In the genomic region with DNA sequence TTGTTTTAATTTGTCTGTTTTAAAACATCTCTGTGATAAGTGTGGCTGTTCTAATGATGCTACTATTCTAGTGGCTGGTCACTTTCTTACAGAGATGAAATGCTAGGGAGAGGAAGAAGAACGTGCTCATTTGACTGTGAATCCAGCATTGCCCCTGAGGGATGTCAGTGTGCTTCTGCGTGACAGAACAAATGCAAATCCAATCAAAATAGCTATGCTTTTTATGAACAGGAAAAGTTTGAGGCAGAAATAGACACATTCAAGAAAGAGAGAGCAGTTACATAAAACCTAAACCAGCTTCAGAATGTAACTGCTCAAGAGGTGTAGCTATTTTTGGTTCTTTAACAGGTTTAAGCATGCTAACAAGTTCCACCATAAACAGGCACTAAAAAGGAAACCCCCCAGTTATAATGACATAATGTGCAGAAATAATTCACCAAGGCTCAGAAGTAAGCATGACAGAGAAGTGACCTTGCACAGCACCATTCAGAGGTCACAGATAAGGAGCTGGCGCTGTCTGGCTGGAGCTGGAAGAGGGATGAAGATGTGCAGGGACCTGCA, we compare ENCODE assay signal across 14 cellular contexts.
A peak's percentile ranks its signal among the peaks of the same experiment; 100 is the strongest.
DNase-seq lines count a peak whose midpoint lies in the region; ATAC-seq, FAIRE-seq and TF ChIP-seq lines count a peak whose summit lies in the region.
"Had no signal": no experiment of that assay in that cellular context is flagged by ENCODE, and none has a peak within 500 bp of the region (broad histone marks: within the 10 kb centered on the region; RNA-seq: fewer than 3 reads in every experiment).

No MANE protein-coding gene starts in this region.

- no peaks in the 10 kb centered on the region for H3K36me3 ChIP-seq in OCI-LY7 (ENCODE audit: insufficient read depth, low read length)
- no peaks in the 10 kb centered on the region for H3K36me3 ChIP-seq in kidney (ENCODE audit: control insufficient read depth in 1 of 2, insufficient read depth in 2 of 2, low read length in 2 of 2)
- H3K36me3 ChIP-seq: uterus had no signal

- H3K9me3 ChIP-seq in OCI-LY7 (ENCODE audit: low read length), result no peaks in the 10 kb centered on the region
- no peaks in the 10 kb centered on the region for H3K9me3 ChIP-seq in kidney (ENCODE audit: control insufficient read depth in 1 of 2, low read length in 2 of 2)
- H3K9me3 ChIP-seq: uterus had no signal

- BruUV-seq in OCI-LY7 (replicated peaks; lab: Mats Ljungman, UMichigan), result no TSS peak

- H3K4me1 ChIP-seq in OCI-LY7 (ENCODE audit: insufficient read depth, low read length, poor library complexity, severe bottlenecking), result peaks cover 9% of the 10 kb centered on the region
- no peaks in the 10 kb centered on the region for H3K4me1 ChIP-seq in kidney (ENCODE audit: control insufficient read depth in 1 of 2, insufficient read depth in 1 of 2, low read depth in 1 of 2, low read length in 2 of 2)
- H3K4me1 ChIP-seq: uterus had no signal

- H3K4me3 ChIP-seq in OCI-LY7 (ENCODE audit: low read depth, low read length, poor library complexity, severe bottlenecking) (no peak overlapping the region), kidney (ENCODE audit: low read length in 2 of 2) (no peak overlapping the region)
- H3K4me3 ChIP-seq: uterus had no signal

- no peak for TF ChIP-seq CTCF in OCI-LY7 (conservative IDR thresholded peaks at IDR 0.05; ENCODE audit: low read length)
- no peak for TF ChIP-seq CTCF in kidney (IDR thresholded peaks at IDR 0.05; ENCODE audit: borderline replicate concordance, extremely low read depth, insufficient read depth)

- no peak overlapping the region for H3K9ac ChIP-seq in kidney (ENCODE audit: low read length in 2 of 2)

- no peak overlapping the region for H2AFZ ChIP-seq in OCI-LY7 (ENCODE audit: low read length)

- H3K9me2 ChIP-seq in OCI-LY7 (ENCODE audit: insufficient read depth, low read length), result no peaks in the 10 kb centered on the region

- H3K79me2 ChIP-seq in OCI-LY7 (ENCODE audit: insufficient read depth, low read depth, low read length), result no peaks in the 10 kb centered on the region

- POLR2A ChIA-PET in OCI-LY7 (lab: Charles Lee), result interaction anchor here (0.8 kb wide), 1 partner anchor 28 kb away, joined by 3 read pairs; no protein-coding TSS in a partner anchor

- DNase-seq in OCI-LY7 (ENCODE audit: low spot score) (peak; percentile 12), GF-D8 (lab: John Stamatoyannopoulos, UW) (no peak), H54 (ENCODE audit: insufficient read length, low spot score) (no peak), islet precursor cell (no peak), kidney (no peak)
- DNase-seq: COR-L47; effector memory CD4-positive, alpha-beta T cell; NCI-H1092; occipital lobe; PC-3; uterus had no signal

- no peaks in the 10 kb centered on the region for H4K20me1 ChIP-seq in OCI-LY7 (ENCODE audit: insufficient read depth, low read length)

- H3K4me2 ChIP-seq in OCI-LY7 (ENCODE audit: low read length), result peak overlapping the region; percentile 17; the same call in 1 of the 2 replicates

- TF ChIP-seq POLR2A in H54 (IDR thresholded peaks at IDR 0.05; ENCODE audit: low read depth, low read length), result no peak

- peak; percentile 86 for ATAC-seq in GM18499 (IDR thresholded peaks at IDR 0.05; ENCODE audit: insufficient read depth, unreplicated experiment)
- ATAC-seq in GM19467 (IDR thresholded peaks at IDR 0.05; ENCODE audit: unreplicated experiment), result peak; percentile 63
- ATAC-seq in HG03025 (IDR thresholded peaks at IDR 0.05; ENCODE audit: low FRiP score, unreplicated experiment), result peak; percentile 74
- ATAC-seq: PC-3 had no signal

- intact Hi-C loops in OCI-LY7 (cut with micrococcal nuclease; ENCODE audit: unreplicated experiment) (no loop called here), kidney (cut with DNase I) (no loop called here)

- FAIRE-seq in H54 (lab: Jason Lieb, UNC) (no peak), kidney (lab: Jason Lieb, UNC) (no peak)

- CTCF ChIA-PET in OCI-LY7 (lab: Charles Lee; ENCODE audit: unreplicated experiment), result no interaction called here

- H3K27ac ChIP-seq in OCI-LY7 (ENCODE audit: low read depth, low read length, poor library complexity, severe bottlenecking) (no peak overlapping the region), kidney (ENCODE audit: low read depth in 2 of 2, low read length in 2 of 2) (no peak overlapping the region)
- H3K27ac ChIP-seq: uterus had no signal
